In the genomic region with DNA sequence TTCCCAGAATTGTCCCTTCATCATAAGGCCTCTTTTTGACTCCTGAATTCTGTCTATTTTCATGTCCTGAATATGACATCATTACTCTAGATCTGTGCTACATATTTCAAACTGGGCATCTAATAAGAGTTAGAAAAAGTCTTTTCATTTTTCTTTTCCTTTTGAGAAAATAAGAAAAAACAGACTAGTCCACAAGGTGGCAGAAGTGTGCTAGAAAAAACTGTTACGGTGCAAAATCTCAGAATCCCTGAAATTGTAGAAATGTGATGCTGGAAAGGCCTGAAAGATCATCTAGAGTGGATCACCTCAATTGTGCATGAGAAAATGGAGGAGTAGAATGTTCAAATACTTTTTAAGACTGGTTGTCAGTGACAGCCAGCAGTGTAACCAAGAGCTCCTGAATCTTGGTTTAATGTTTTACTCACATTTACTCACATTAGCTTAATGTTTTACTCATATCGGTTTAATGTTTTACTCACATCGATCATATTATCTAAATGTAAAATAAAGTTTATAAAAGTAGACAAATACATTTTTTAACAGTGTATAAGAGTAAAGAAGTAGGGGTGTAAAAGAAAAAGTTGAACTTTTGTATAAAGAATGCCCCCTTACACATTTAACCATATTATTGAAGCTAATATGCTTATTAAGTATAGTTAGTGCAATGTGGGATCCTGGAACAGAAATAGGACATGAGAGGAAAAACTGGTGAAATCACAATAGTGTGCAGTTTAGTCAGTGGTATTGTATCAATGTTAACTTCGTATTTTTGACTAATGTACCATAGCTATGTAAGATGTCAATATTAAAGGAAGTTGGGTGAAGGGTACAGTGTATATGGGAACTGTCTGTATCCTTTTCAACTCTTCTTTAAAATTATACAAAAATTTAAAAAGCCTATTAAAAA, we compare ENCODE assay signal across 8 cellular contexts. TPM values are rescaled to one million over a fixed set of nuclear protein-coding genes. Genes with fewer than 3 reads are reported as not detected.
DNase-seq lines count a peak whose midpoint lies in the region; FAIRE-seq and TF ChIP-seq lines count a peak whose summit lies in the region.

No MANE protein-coding gene starts in this region.

- no peaks in the 10 kb centered on the region for H3K36me3 Mint-ChIP-seq in activated naive CD8-positive, alpha-beta T cell treated with anti-CD3 and anti-CD28 coated beads for 36 hours

- TF ChIP-seq POLR2A in sigmoid colon (IDR thresholded peaks at IDR 0.05) = no peak

- H3K27ac Mint-ChIP-seq in activated naive CD8-positive, alpha-beta T cell treated with anti-CD3 and anti-CD28 coated beads for 36 hours = no peak overlapping the region

- 13 to 57% methylated on average over 4 of the region's 4 CpGs for WGBS in sigmoid colon, 2 donors

- no peaks in the 10 kb centered on the region for H3K27me3 ChIP-seq in sigmoid colon

- no peaks in the 10 kb centered on the region for H3K9me3 Mint-ChIP-seq in activated naive CD8-positive, alpha-beta T cell treated with anti-CD3 and anti-CD28 coated beads for 36 hours

- H3K4me1 ChIP-seq in sigmoid colon = no peaks in the 10 kb centered on the region

- H3K4me1 Mint-ChIP-seq in activated naive CD8-positive, alpha-beta T cell treated with anti-CD3 and anti-CD28 coated beads for 36 hours = peaks cover 2% of the 10 kb centered on the region

- TF ChIP-seq EP300 in sigmoid colon (IDR thresholded peaks at IDR 0.05) = no peak

- no peak overlapping the region for H3K4me3 Mint-ChIP-seq in activated naive CD8-positive, alpha-beta T cell treated with anti-CD3 and anti-CD28 coated beads for 36 hours

- no peaks in the 10 kb centered on the region for H3K36me3 ChIP-seq in sigmoid colon

- DNase-seq in NCI-H2196 (lab: John Stamatoyannopoulos, UW; ENCODE audit: unreplicated experiment) = peak; percentile 9
- DNase-seq in NCI-H2196 treated with DMSO at 0.1 percent for 48 hours (lab: John Stamatoyannopoulos, UW; ENCODE audit: unreplicated experiment) = no peak
- DNase-seq in NCI-H2227 treated with DMSO at 0.1 percent for 48 hours (lab: John Stamatoyannopoulos, UW) = peak; percentile 24
- peak; percentile 61 for DNase-seq in pons (ENCODE audit: low spot score)
- DNase-seq in activated naive CD8-positive, alpha-beta T cell treated with anti-CD3 and anti-CD28 coated beads for 36 hours = no peak
- no peak for DNase-seq in NCI-H2029 (lab: John Stamatoyannopoulos, UW)
- no peak for DNase-seq in sigmoid colon

- no peak overlapping the region for H3K4me3 ChIP-seq in sigmoid colon

- no peak overlapping the region for H3K27ac ChIP-seq in sigmoid colon

- H3K27me3 Mint-ChIP-seq in activated naive CD8-positive, alpha-beta T cell treated with anti-CD3 and anti-CD28 coated beads for 36 hours = no peaks in the 10 kb centered on the region

- peak in 1 of 4 experiments; percentile 8 for TF ChIP-seq CTCF in sigmoid colon (IDR thresholded peaks at IDR 0.05)

- peak; percentile 77 for FAIRE-seq in endometrium (lab: Jason Lieb, UNC)

- no peaks in the 10 kb centered on the region for H3K9me3 ChIP-seq in sigmoid colon

- intact Hi-C loops in sigmoid colon (cut with DNase I) = no loop called here

RNA-seq across cellular contexts. Expression of a gene that starts 15.2 kb away (rescaled TPM):
- total RNA-seq in activated naive CD8-positive, alpha-beta T cell treated with anti-CD3 and anti-CD28 coated beads for 36 hours = not detected
- total RNA-seq in sigmoid colon = not detected
- polyA plus RNA-seq in sigmoid colon = under 1 TPM in 2 of 3 donors, not detected in 1; 0.16 to 0.60 TPM

RNA-seq across cellular contexts. Expression of a gene that starts 30.3 kb away (rescaled TPM):
- total RNA-seq in activated naive CD8-positive, alpha-beta T cell treated with anti-CD3 and anti-CD28 coated beads for 36 hours = under 1 TPM; 0.54 to 0.99 TPM
- total RNA-seq in sigmoid colon = 1 to 10 TPM; 1.1 to 3.0 (median 2.5) TPM
- 1 to 10 TPM; 1.2 to 3.7 (median 3.7) TPM for polyA plus RNA-seq in sigmoid colon

RNA-seq across cellular contexts. Expression of a gene that starts 35.1 kb away (rescaled TPM):
- total RNA-seq in activated naive CD8-positive, alpha-beta T cell treated with anti-CD3 and anti-CD28 coated beads for 36 hours = 10 to 100 TPM; 28.1 to 30.7 TPM
- 1 to 10 TPM; 3.9 to 8.0 (median 6.1) TPM for total RNA-seq in sigmoid colon
- 1 to 10 TPM; 8.0 to 9.5 (median 9.0) TPM for polyA plus RNA-seq in sigmoid colon

Comparison
In these comparisons a context has a peak if more than half of its experiments do, and no peak if none do; other contexts are left out.
1. DNase-seq: peak in NCI-H2196 (single experiment), NCI-H2227 treated with DMSO at 0.1 percent for 48 hours (single experiment) and pons (single experiment); none in NCI-H2196 treated with DMSO at 0.1 percent for 48 hours (single experiment), activated naive CD8-positive, alpha-beta T cell treated with anti-CD3 and anti-CD28 coated beads for 36 hours (single experiment), NCI-H2029 (single experiment) and sigmoid colon (single experiment).